ENCODE assay signal across 1 cellular context in the genomic region with DNA sequence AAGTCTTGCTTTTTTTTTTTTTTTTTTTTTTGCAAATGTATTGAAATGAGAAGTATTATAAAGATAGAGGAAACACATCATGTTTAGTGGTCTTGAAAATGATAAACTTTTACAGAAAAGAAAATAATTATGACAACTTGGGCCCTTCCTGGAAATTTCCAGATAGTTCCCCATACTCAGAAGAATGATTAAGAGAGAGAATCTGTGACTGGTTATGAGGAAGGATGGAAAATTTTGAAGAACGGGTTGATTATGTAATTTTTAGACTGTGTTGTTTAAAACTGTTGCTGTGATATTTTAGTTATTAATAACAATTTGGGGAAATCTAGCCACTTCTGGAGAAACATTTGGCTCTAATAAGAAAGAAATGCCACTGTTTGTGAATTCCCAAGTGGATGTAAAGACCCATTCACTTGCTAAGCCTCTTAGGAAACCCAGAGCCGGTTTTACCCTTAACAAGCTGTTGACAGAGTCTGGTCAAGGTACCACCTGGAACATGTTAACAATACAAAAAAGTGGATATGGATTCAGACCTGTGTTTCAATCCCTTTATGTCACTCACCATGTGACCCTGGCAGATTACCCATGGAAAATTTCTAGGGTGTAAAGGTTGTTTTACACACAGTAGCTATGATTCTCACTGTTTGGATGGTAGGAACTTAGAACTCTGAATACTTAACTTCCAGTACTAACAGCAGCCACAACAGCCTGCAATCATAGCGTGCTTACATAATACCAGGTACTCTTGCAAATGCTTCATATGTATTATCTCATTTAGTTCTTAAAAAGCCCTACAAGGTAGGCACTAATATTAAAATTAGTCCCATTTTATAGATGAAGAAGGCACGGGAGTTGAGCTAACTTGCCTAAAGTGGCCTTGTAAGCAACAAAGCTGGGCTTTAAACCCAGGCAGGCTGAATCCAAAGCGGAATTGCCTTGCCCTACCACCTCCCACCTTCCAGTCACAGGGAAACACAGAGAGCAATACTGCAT.
A peak's percentile ranks its signal among the peaks of the same experiment; 100 is the strongest.
TF ChIP-seq lines count a peak whose summit lies in the region.

No MANE protein-coding gene starts in this region.

TF ChIP-seq in HepG2, 621 proteins besides CTCF, POLR2A, EP300 and RAD21 (continued from another document and continues in another):
- no peak for TF ChIP-seq ZNF720 (CRISPR knock-in tag; IDR thresholded peaks at IDR 0.05)
- TF ChIP-seq SP1 (IDR thresholded peaks at IDR 0.05) = no peak
- peak; percentile 22; the same call in 1 of the 2 replicates for TF ChIP-seq SP1 (CRISPR knock-in tag; IDR thresholded peaks at IDR 0.05)
- peak; percentile 27; the same call in 1 of the 2 replicates for TF ChIP-seq MIXL1 (CRISPR knock-in tag; IDR thresholded peaks at IDR 0.05)
- TF ChIP-seq FOXP1 (IDR thresholded peaks at IDR 0.05) = 0 out of 2 replicates have a peak, but pooled peaks have one; percentile 42
- TF ChIP-seq FOXP1 (CRISPR knock-in tag; IDR thresholded peaks at IDR 0.05) = peak; percentile 44; the same call in 1 of the 2 replicates
- TF ChIP-seq POGZ (CRISPR knock-in tag; IDR thresholded peaks at IDR 0.05) = no peak; the same call in 1 of the 2 replicates
- TF ChIP-seq, protein P1, sequence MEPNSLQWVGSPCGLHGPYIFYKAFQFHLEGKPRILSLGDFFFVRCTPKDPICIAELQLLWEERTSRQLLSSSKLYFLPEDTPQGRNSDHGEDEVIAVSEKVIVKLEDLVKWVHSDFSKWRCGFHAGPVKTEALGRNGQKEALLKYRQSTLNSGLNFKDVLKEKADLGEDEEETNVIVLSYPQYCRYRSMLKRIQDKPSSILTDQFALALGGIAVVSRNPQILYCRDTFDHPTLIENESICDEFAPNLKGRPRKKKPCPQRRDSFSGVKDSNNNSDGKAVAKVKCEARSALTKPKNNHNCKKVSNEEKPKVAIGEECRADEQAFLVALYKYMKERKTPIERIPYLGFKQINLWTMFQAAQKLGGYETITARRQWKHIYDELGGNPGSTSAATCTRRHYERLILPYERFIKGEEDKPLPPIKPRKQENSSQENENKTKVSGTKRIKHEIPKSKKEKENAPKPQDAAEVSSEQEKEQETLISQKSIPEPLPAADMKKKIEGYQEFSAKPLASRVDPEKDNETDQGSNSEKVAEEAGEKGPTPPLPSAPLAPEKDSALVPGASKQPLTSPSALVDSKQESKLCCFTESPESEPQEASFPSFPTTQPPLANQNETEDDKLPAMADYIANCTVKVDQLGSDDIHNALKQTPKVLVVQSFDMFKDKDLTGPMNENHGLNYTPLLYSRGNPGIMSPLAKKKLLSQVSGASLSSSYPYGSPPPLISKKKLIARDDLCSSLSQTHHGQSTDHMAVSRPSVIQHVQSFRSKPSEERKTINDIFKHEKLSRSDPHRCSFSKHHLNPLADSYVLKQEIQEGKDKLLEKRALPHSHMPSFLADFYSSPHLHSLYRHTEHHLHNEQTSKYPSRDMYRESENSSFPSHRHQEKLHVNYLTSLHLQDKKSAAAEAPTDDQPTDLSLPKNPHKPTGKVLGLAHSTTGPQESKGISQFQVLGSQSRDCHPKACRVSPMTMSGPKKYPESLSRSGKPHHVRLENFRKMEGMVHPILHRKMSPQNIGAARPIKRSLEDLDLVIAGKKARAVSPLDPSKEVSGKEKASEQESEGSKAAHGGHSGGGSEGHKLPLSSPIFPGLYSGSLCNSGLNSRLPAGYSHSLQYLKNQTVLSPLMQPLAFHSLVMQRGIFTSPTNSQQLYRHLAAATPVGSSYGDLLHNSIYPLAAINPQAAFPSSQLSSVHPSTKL (CRISPR knock-in tag; IDR thresholded peaks at IDR 0.05) = peak; percentile 86
- TF ChIP-seq ZSCAN31 (CRISPR knock-in tag; IDR thresholded peaks at IDR 0.05; ENCODE audit: low read depth) = no peak
- TF ChIP-seq GABPB1 (CRISPR knock-in tag; IDR thresholded peaks at IDR 0.05) = no peak
- TF ChIP-seq MTF1 (CRISPR knock-in tag; IDR thresholded peaks at IDR 0.05) = no peak; the same call in 1 of the 2 replicates
- TF ChIP-seq FLYWCH1 (CRISPR knock-in tag; IDR thresholded peaks at IDR 0.05) = no peak
- no peak for TF ChIP-seq RBM39 (IDR thresholded peaks at IDR 0.05; ENCODE audit: low read depth, low read length, poor library complexity, severe bottlenecking)
- no peak for TF ChIP-seq HOXA7 (CRISPR knock-in tag; IDR thresholded peaks at IDR 0.05)
- TF ChIP-seq TFAP4 (IDR thresholded peaks at IDR 0.05; ENCODE audit: borderline replicate concordance, low read depth) = peak; percentile 71
- TF ChIP-seq EHMT2 (IDR thresholded peaks at IDR 0.05; ENCODE audit: borderline replicate concordance, low read depth, low read length) = 0 out of 2 replicates have a peak, but pooled peaks have one; percentile 20
- peak; percentile 73 for TF ChIP-seq ISL2 (CRISPR knock-in tag; IDR thresholded peaks at IDR 0.05)
- TF ChIP-seq ZFP36 (IDR thresholded peaks at IDR 0.05; ENCODE audit: borderline replicate concordance, low read depth, low read length, partially characterized antibody) = no peak
- no peak for TF ChIP-seq KAT2B (IDR thresholded peaks at IDR 0.05; ENCODE audit: borderline replicate concordance, low read depth, low read length)
- TF ChIP-seq AKAP8 (CRISPR knock-in tag; IDR thresholded peaks at IDR 0.05) = no peak
- no peak for TF ChIP-seq TERF1 (CRISPR knock-in tag; IDR thresholded peaks at IDR 0.05)
- TF ChIP-seq ZNF10 (CRISPR knock-in tag; IDR thresholded peaks at IDR 0.05; ENCODE audit: borderline replicate concordance, low read depth) = no peak
- no peak for TF ChIP-seq PAWR (CRISPR knock-in tag; IDR thresholded peaks at IDR 0.05; ENCODE audit: borderline replicate concordance)
- peak; percentile 73; the same call in 1 of the 2 replicates for TF ChIP-seq CREM (IDR thresholded peaks at IDR 0.05)
- no peak for TF ChIP-seq CREM (CRISPR knock-in tag; IDR thresholded peaks at IDR 0.05)
- TF ChIP-seq SP2 (CRISPR knock-in tag; IDR thresholded peaks at IDR 0.05) = no peak
- peak; percentile 43; the same call in 1 of the 2 replicates for TF ChIP-seq GATA4 (IDR thresholded peaks at IDR 0.05; ENCODE audit: borderline replicate concordance, low read depth)
- peak; percentile 50 for TF ChIP-seq POLR2AphosphoS5 (IDR thresholded peaks at IDR 0.05; ENCODE audit: low read depth, low read length)
- TF ChIP-seq SRSF1 (optimal IDR thresholded peaks at IDR 0.05; ENCODE audit: low read depth, low read length) = no peak
- TF ChIP-seq, protein P2, sequence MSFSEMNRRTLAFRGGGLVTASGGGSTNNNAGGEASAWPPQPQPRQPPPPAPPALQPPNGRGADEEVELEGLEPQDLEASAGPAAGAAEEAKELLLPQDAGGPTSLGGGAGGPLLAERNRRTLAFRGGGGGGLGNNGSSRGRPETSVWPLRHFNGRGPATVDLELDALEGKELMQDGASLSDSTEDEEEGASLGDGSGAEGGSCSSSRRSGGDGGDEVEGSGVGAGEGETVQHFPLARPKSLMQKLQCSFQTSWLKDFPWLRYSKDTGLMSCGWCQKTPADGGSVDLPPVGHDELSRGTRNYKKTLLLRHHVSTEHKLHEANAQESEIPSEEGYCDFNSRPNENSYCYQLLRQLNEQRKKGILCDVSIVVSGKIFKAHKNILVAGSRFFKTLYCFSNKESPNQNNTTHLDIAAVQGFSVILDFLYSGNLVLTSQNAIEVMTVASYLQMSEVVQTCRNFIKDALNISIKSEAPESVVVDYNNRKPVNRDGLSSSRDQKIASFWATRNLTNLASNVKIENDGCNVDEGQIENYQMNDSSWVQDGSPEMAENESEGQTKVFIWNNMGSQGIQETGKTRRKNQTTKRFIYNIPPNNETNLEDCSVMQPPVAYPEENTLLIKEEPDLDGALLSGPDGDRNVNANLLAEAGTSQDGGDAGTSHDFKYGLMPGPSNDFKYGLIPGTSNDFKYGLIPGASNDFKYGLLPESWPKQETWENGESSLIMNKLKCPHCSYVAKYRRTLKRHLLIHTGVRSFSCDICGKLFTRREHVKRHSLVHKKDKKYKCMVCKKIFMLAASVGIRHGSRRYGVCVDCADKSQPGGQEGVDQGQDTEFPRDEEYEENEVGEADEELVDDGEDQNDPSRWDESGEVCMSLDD (CRISPR knock-in tag; IDR thresholded peaks at IDR 0.05; ENCODE audit: borderline replicate concordance) = no peak
- TF ChIP-seq ZNF24 (IDR thresholded peaks at IDR 0.05) = no peak
- no peak for TF ChIP-seq MYC (CRISPR knock-in tag; IDR thresholded peaks at IDR 0.05; ENCODE audit: borderline replicate concordance)
- TF ChIP-seq, protein P3, sequence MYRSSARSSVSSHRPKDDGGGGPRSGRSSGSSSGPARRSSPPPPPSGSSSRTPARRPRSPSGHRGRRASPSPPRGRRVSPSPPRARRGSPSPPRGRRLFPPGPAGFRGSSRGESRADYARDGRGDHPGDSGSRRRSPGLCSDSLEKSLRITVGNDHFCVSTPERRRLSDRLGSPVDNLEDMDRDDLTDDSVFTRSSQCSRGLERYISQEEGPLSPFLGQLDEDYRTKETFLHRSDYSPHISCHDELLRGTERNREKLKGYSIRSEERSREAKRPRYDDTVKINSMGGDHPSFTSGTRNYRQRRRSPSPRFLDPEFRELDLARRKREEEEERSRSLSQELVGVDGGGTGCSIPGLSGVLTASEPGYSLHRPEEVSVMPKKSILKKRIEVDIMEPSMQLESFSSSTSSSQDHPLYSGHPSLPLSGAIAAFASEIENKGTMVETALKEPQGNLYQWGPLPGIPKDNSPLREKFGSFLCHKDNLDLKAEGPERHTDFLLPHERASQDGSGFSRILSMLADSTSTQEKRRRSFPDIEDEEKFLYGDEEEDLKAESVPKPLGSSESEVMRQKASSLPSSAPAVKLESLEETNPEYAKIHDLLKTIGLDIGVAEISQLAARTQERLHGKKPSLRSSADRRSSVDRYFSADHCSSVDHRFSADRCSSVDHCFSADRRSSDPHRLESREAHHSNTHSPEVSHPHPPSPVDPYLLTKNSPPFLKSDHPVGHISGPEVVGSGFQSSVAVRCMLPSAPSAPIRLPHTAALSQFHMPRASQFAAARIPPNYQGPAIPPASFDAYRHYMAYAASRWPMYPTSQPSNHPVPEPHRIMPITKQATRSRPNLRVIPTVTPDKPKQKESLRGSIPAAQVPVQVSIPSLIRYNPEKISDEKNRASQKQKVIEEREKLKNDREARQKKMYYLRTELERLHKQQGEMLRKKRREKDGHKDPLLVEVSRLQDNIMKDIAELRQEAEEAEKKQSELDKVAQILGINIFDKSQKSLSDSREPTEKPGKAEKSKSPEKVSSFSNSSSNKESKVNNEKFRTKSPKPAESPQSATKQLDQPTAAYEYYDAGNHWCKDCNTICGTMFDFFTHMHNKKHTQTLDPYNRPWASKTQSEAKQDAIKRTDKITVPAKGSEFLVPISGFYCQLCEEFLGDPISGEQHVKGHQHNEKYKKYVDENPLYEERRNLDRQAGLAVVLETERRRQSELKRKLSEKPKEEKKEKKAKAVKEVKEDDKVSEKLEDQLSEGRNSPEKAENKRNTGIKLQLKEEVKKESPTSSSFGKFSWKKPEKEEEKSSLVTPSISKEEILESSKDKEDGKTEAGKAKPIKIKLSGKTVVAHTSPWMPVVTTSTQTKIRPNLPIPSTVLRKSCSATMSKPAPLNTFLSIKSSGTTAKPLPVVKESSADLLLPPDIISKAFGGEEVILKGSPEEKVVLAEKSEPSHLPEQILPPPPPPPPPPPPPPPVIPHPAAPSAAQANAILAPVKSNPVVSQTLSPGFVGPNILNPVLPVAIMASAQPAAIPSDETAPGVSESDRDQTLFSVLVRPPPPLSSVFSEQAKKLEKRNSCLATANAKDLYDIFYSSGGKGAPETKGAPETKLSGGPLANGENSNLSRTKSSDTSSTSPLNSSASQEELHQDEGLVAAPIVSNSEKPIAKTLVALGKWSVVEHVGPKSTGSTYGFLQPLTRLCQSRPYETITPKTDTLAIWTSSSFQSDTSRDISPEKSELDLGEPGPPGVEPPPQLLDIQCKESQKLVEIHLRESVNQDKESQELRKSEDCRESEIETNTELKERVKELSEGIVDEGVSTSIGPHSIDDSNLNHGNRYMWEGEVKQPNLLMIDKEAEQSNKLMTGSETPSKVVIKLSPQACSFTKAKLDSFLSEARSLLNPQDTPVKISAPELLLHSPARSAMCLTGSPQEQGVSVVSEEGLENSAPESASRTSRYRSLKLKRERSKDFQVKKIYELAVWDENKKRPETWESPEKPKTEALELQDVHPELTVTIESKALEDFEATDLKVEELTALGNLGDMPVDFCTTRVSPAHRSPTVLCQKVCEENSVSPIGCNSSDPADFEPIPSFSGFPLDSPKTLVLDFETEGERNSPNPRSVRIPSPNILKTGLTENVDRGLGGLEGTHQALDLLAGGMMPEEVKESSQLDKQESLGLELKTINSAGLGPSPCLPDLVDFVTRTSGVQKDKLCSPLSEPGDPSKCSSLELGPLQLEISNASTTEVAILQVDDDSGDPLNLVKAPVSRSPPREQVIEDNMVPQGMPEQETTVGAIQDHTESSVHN (CRISPR knock-in tag; IDR thresholded peaks at IDR 0.05) = no peak
- TF ChIP-seq ZNF557 (CRISPR knock-in tag; IDR thresholded peaks at IDR 0.05) = no peak
- no peak for TF ChIP-seq NFE2L1 (CRISPR knock-in tag; IDR thresholded peaks at IDR 0.05; ENCODE audit: borderline replicate concordance)
- TF ChIP-seq STAT5B (CRISPR knock-in tag; IDR thresholded peaks at IDR 0.05) = no peak
- peak; percentile 83 for TF ChIP-seq ZGPAT (CRISPR knock-in tag; IDR thresholded peaks at IDR 0.05)
- no peak for TF ChIP-seq NCOA1 (CRISPR knock-in tag; IDR thresholded peaks at IDR 0.05)
- 0 out of 2 replicates have a peak, but pooled peaks have one; percentile 33 for TF ChIP-seq ZNF230 (CRISPR knock-in tag; IDR thresholded peaks at IDR 0.05)
- no peak for TF ChIP-seq TBL1XR1 (IDR thresholded peaks at IDR 0.05; ENCODE audit: borderline replicate concordance, low read length, partially characterized antibody)
